Comparison of ENCODE assay signal across 32 cellular contexts in the genomic region with DNA sequence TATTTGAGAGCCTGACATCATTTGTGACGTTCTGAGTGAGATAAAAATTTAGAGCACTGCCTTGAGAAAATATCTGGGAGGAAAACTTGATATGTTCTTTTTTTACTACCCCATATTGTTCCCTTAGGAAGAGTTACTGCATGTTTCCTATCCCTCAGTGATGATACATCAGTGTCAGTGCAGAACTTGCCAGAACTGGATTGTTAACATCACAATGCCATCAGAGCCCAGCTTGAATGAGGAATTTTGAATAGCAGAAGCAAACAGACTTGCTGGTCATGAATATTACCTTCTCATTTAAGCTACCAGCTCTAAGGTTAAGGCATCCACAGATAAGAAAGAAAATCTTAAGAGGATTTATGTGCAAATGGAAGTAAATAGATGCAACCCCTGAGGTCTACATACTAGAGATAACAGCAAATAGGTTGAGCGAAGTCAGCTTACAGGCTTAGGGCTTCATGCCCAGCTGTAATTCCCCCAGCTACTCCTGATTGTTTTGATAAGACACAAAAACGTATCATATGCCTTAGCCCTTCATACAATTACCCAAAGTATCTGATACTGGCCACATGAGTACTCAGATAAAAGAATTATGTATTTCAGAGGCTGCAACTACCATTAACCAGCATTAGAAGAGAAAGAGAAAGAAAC.
A peak's percentile ranks its signal among the peaks of the same experiment; 100 is the strongest.
DNase-seq lines count a peak whose midpoint lies in the region; ATAC-seq lines count a peak whose summit lies in the region.
"Had no signal": no experiment of that assay in that cellular context is flagged by ENCODE, and none has a peak within 500 bp of the region (broad histone marks: within the 10 kb centered on the region; RNA-seq: fewer than 3 reads in every experiment).

No MANE protein-coding gene starts in this region.

- H3K9me3 Mint-ChIP-seq in activated CD8-positive, alpha-beta T cell treated with anti-CD3 and anti-CD28 coated beads, Interleukin-2, amount 10 ng/mL, durations not matched to agents 7 days and 5 days (ENCODE audit: insufficient read depth): peaks cover 25% of the 10 kb centered on the region

- CTCF ChIA-PET in activated CD8-positive, alpha-beta T cell treated with anti-CD3 and anti-CD28 coated beads, Interleukin-2, amount 10 ng/mL, durations not matched to agents 7 days and 5 days (lab: Charles Lee): no interaction called here

- H3K4me1 Mint-ChIP-seq in activated CD8-positive, alpha-beta T cell treated with anti-CD3 and anti-CD28 coated beads, Interleukin-2, amount 10 ng/mL, durations not matched to agents 7 days and 5 days (ENCODE audit: low read depth): no peaks in the 10 kb centered on the region
- H3K4me1 Mint-ChIP-seq: activated CD8-positive, alpha-beta memory T cell treated with anti-CD3 and anti-CD28 coated beads, Interleukin-2, amount 10 ng/mL, durations not matched to agents 7 days and 5 days; central memory CD8-positive, alpha-beta T cell; naive thymus-derived CD4-positive, alpha-beta T cell had no signal

- no peak overlapping the region for H3K27ac Mint-ChIP-seq in activated CD8-positive, alpha-beta T cell treated with anti-CD3 and anti-CD28 coated beads, Interleukin-2, amount 10 ng/mL, durations not matched to agents 7 days and 5 days
- H3K27ac Mint-ChIP-seq: activated CD8-positive, alpha-beta memory T cell treated with anti-CD3 and anti-CD28 coated beads, Interleukin-2, amount 10 ng/mL, durations not matched to agents 7 days and 5 days; dendritic cell treated with granulocyte-macrophage colony-stimulating factor and Interleukin-4, amounts not matched to agents 40 ng/mL and 50 ng/mL, for 4 days; naive thymus-derived CD4-positive, alpha-beta T cell; stimulated activated naive CD8-positive, alpha-beta T cell treated with anti-CD3 and anti-CD28 coated beads, Interleukin-15, Interleukin-2, amounts not matched to agents 100 ng/mL and 50 ng/mL, for 24 hours had no signal

- no peaks in the 10 kb centered on the region for H3K27me3 Mint-ChIP-seq in activated CD8-positive, alpha-beta T cell treated with anti-CD3 and anti-CD28 coated beads, Interleukin-2, amount 10 ng/mL, durations not matched to agents 7 days and 5 days (ENCODE audit: low read depth)
- H3K27me3 Mint-ChIP-seq: activated CD8-positive, alpha-beta memory T cell treated with anti-CD3 and anti-CD28 coated beads, Interleukin-2, amount 10 ng/mL, durations not matched to agents 7 days and 5 days; central memory CD8-positive, alpha-beta T cell; dendritic cell treated with granulocyte-macrophage colony-stimulating factor and Interleukin-4, amounts not matched to agents 40 ng/mL and 50 ng/mL, for 4 days; naive thymus-derived CD4-positive, alpha-beta T cell; stimulated activated naive CD8-positive, alpha-beta T cell treated with anti-CD3 and anti-CD28 coated beads, Interleukin-15, Interleukin-2, amounts not matched to agents 100 ng/mL and 50 ng/mL, for 24 hours had no signal

- H2AFZ ChIP-seq in neuron (ENCODE audit: low read depth, low read length): peak overlapping the region; percentile 80

- peak; percentile 8 to 21 for DNase-seq in HAP-1 (ENCODE audit: low spot score in 2 of 2)
- peak; percentile 91 for DNase-seq in SK-N-DZ (ENCODE audit: low spot score)
- peak; percentile 12 for DNase-seq in iPS DF 19.7 (ENCODE audit: low read depth, low spot score)
- DNase-seq in SIG-M5 treated with dmso at 0.1 percent for 504 hours (lab: John Stamatoyannopoulos, UW; ENCODE audit: unreplicated experiment): no peak
- no peak for DNase-seq in activated CD8-positive, alpha-beta T cell treated with anti-CD3 and anti-CD28 coated beads, Interleukin-2, amount 10 ng/mL, durations not matched to agents 7 days and 5 days
- DNase-seq: activated CD4-positive, alpha-beta T cell treated with anti-CD3 and anti-CD28 coated beads, Interleukin-2, amount 50 U/mL, for 1 hour; activated CD4-positive, CD25-positive, alpha-beta regulatory T cell; activated CD8-positive, alpha-beta memory T cell treated with anti-CD3 and anti-CD28 coated beads, Interleukin-2, amount 10 ng/mL, durations not matched to agents 7 days and 5 days; activated gamma-delta T cell treated with Interleukin-2 at 50 U/mL for 16 hours; activated T-cell treated with anti-CD3 and anti-CD28 coated beads, Interleukin-2, amount 50 U/mL, for 48 hours; DMS53; glutamatergic neuron; left ventricle myocardium superior; midbrain; naive thymus-derived CD4-positive, alpha-beta T cell; NCI-H1092 treated with DMSO at 0.1 percent for 48 hours; NCI-H1694 treated with DMSO at 0.1 percent for 48 hours; NCI-H510A treated with DMSO at 0.1 percent for 48 hours; NK-92 treated with Interleukin-12 subunit alpha and Interleukin-12 subunit beta, amount 100 ng/mL, for 24 hours; ovary; SHP77; testis had no signal

- H3K27me3 ChIP-seq in HAP-1 (ENCODE audit: low read depth) (no peaks in the 10 kb centered on the region), neuron (ENCODE audit: insufficient read depth, low read length) (no peaks in the 10 kb centered on the region)
- H3K27me3 ChIP-seq: BLaER1, ovary, right atrium auricular region, testis had no signal

- 0 out of 2 replicates have a peak, but pooled peaks cover 2% of the 10 kb centered on the region for H3K4me1 ChIP-seq in HAP-1
- H3K4me1 ChIP-seq in neuron (ENCODE audit: insufficient read depth, low read length): peaks cover 7% of the 10 kb centered on the region
- H3K4me1 ChIP-seq: BLaER1, right atrium auricular region, testis had no signal

- POLR2A ChIA-PET in activated CD8-positive, alpha-beta T cell treated with anti-CD3 and anti-CD28 coated beads, Interleukin-2, amount 10 ng/mL, durations not matched to agents 7 days and 5 days (lab: Charles Lee): no interaction called here

- H3K4me3 Mint-ChIP-seq in activated CD8-positive, alpha-beta T cell treated with anti-CD3 and anti-CD28 coated beads, Interleukin-2, amount 10 ng/mL, durations not matched to agents 7 days and 5 days: no peak overlapping the region
- H3K4me3 Mint-ChIP-seq: activated CD8-positive, alpha-beta memory T cell treated with anti-CD3 and anti-CD28 coated beads, Interleukin-2, amount 10 ng/mL, durations not matched to agents 7 days and 5 days; central memory CD8-positive, alpha-beta T cell; dendritic cell treated with granulocyte-macrophage colony-stimulating factor and Interleukin-4, amounts not matched to agents 40 ng/mL and 50 ng/mL, for 4 days; naive thymus-derived CD4-positive, alpha-beta T cell; stimulated activated naive CD8-positive, alpha-beta T cell treated with anti-CD3 and anti-CD28 coated beads, Interleukin-15, Interleukin-2, amounts not matched to agents 100 ng/mL and 50 ng/mL, for 24 hours had no signal

- H3K36me3 ChIP-seq in HAP-1 (replicated peaks): no peaks in the 10 kb centered on the region
- no peaks in the 10 kb centered on the region for H3K36me3 ChIP-seq in neuron (ENCODE audit: insufficient read depth, low read length)
- H3K36me3 ChIP-seq: BLaER1, ovary, right atrium auricular region had no signal

- ATAC-seq in HG03354 (IDR thresholded peaks at IDR 0.05; ENCODE audit: poor library complexity, severe bottlenecking, unreplicated experiment) (no peak), GM21423 (IDR thresholded peaks at IDR 0.05; ENCODE audit: unreplicated experiment) (no peak)
- no peak for ATAC-seq in activated CD8-positive, alpha-beta T cell treated with anti-CD3 and anti-CD28 coated beads, Interleukin-2, amount 10 ng/mL, durations not matched to agents 7 days and 5 days
- ATAC-seq: activated CD8-positive, alpha-beta memory T cell treated with anti-CD3 and anti-CD28 coated beads, Interleukin-2, amount 10 ng/mL, durations not matched to agents 7 days and 5 days; K562; left ventricle myocardium superior; naive thymus-derived CD4-positive, alpha-beta T cell had no signal

- no peak overlapping the region for H3K4me3 ChIP-seq in HAP-1
- H3K4me3 ChIP-seq in neuron (ENCODE audit: low read length): no peak overlapping the region
- H3K4me3 ChIP-seq: BLaER1, K562, ovary, right atrium auricular region, smooth muscle cell, testis had no signal

- no peaks in the 10 kb centered on the region for H3K9me3 ChIP-seq in HAP-1
- H3K9me3 ChIP-seq in neuron (ENCODE audit: low read length): no peaks in the 10 kb centered on the region
- H3K9me3 ChIP-seq: BLaER1, ovary, right atrium auricular region, testis had no signal

- in situ Hi-C loops in HAP-1 (cut with MboI; ENCODE audit: low sequenced_read_pairs): no loop called here

- no peaks in the 10 kb centered on the region for H3K36me3 Mint-ChIP-seq in activated CD8-positive, alpha-beta T cell treated with anti-CD3 and anti-CD28 coated beads, Interleukin-2, amount 10 ng/mL, durations not matched to agents 7 days and 5 days (ENCODE audit: low read depth)
- H3K36me3 Mint-ChIP-seq: activated CD8-positive, alpha-beta memory T cell treated with anti-CD3 and anti-CD28 coated beads, Interleukin-2, amount 10 ng/mL, durations not matched to agents 7 days and 5 days; naive thymus-derived CD4-positive, alpha-beta T cell had no signal

Comparison
In these comparisons a context has a peak if more than half of its experiments do, and no peak if none do; other contexts are left out.
1. DNase-seq: peak in HAP-1 (2 of 2), SK-N-DZ (single experiment) and iPS DF 19.7 (single experiment); none in SIG-M5 treated with dmso at 0.1 percent for 504 hours (single experiment) and activated CD8-positive, alpha-beta T cell treated with anti-CD3 and anti-CD28 coated beads, Interleukin-2, amount 10 ng/mL, durations not matched to agents 7 days and 5 days (single experiment).